ENCODE assay signal across 21 cellular contexts in genomic region chr6:39152247-39152646, GRCh38. TPM values are rescaled to one million over a fixed set of nuclear protein-coding genes. Genes with fewer than 3 reads are reported as not detected.
DNase-seq lines count a peak whose midpoint lies in the region; ATAC-seq, FAIRE-seq and TF ChIP-seq lines count a peak whose summit lies in the region.
"Had no signal": no experiment of that assay in that cellular context is flagged by ENCODE, and none has a peak within 500 bp of the region (broad histone marks: within the 10 kb centered on the region; RNA-seq: fewer than 3 reads in every experiment).

No MANE protein-coding gene starts in this region.

- H2AFZ ChIP-seq in Loucy (ENCODE audit: low read length) (no peak overlapping the region), GM12878 (ENCODE audit: control insufficient read depth, low read depth, low read length) (no peak overlapping the region)

- no peak for FAIRE-seq in GM12878 (lab: Jason Lieb, UNC)
- FAIRE-seq: A204.1, GM12892, HTR-8/SVneo had no signal

- no peak for TF ChIP-seq EP300 in GM12878 (IDR thresholded peaks at IDR 0.05; ENCODE audit: borderline replicate concordance in 1 of 2, control insufficient read depth in 1 of 2, low read depth in 2 of 2, low read length in 2 of 2)

- no peak overlapping the region for H3K4me3 Mint-ChIP-seq in activated CD4-positive, alpha-beta T cell treated with anti-CD3 and anti-CD28 coated beads for 36 hours

- peaks cover 12% of the 10 kb centered on the region for H3K27me3 Mint-ChIP-seq in activated CD4-positive, alpha-beta T cell treated with anti-CD3 and anti-CD28 coated beads for 36 hours

- H3K4me2 ChIP-seq in Loucy (ENCODE audit: low read depth, low read length, poor library complexity, severe bottlenecking) = peak overlapping the region; percentile 29
- H3K4me2 ChIP-seq in GM12878 (ENCODE audit: control insufficient read depth, insufficient read depth) = no peak overlapping the region

- SMC1A ChIA-PET in GM12878 (lab: Charles Lee; ENCODE audit: uncharacterized antibody, unreplicated experiment) = interaction anchor here (0.9 to 1.2 kb wide), 6 partner anchors 14 to 154 kb away, joined by 3 to 5 read pairs (median 3); no protein-coding TSS in a partner anchor

- BruUV-seq in GM12878 (replicated peaks; lab: Mats Ljungman, UMichigan) = no TSS peak

- no peaks in the 10 kb centered on the region for H3K9me3 Mint-ChIP-seq in activated CD4-positive, alpha-beta T cell treated with anti-CD3 and anti-CD28 coated beads for 36 hours (ENCODE audit: low read depth)

- no peak for ATAC-seq in activated CD4-positive, alpha-beta T cell treated with anti-CD3 and anti-CD28 coated beads for 36 hours
- ATAC-seq in GM12878 = no peak
- ATAC-seq in right cardiac atrium = no peak
- ATAC-seq: SK-N-SH treated with all-trans-retinoic acid at 6 μM for 48 hours had no signal

- peaks cover 44% of the 10 kb centered on the region for H3K4me1 Mint-ChIP-seq in activated CD4-positive, alpha-beta T cell treated with anti-CD3 and anti-CD28 coated beads for 36 hours

- CTCF ChIA-PET in activated CD4-positive, alpha-beta T cell treated with anti-CD3 and anti-CD28 coated beads for 36 hours (lab: Charles Lee) = interaction anchor here (0.6 to 2.6 kb wide), 9 partner anchors 13 to 179 kb away, joined by 3 to 11 read pairs (median 5); partner anchors contain the start of gene SAYSD1
- CTCF ChIA-PET in GM12878 (lab: Yijun Ruan, JAX) = interaction anchor here (0.6 to 1.6 kb wide), 4 partner anchors 11 to 201 kb away, joined by 3 to 6 read pairs (median 4); no protein-coding TSS in a partner anchor

- H4K20me1 ChIP-seq in Loucy (ENCODE audit: insufficient read depth, low read length, poor library complexity, severe bottlenecking) = no peaks in the 10 kb centered on the region
- no peaks in the 10 kb centered on the region for H4K20me1 ChIP-seq in GM12878 (ENCODE audit: control insufficient read depth, insufficient read depth)

- H3K27ac ChIP-seq in GM12878 (ENCODE audit: control insufficient read depth, insufficient read depth) = no peak overlapping the region
- no peak overlapping the region for H3K27ac ChIP-seq in right cardiac atrium (ENCODE audit: low read length)
- H3K27ac ChIP-seq: C4-2B, Peyer's patch had no signal

- H3K4me1 ChIP-seq in Loucy (ENCODE audit: insufficient read depth, low read length, poor library complexity, severe bottlenecking) (peaks cover 40% of the 10 kb centered on the region), GM12878 (ENCODE audit: control insufficient read depth, insufficient read depth, low read length) (no peaks in the 10 kb centered on the region), right cardiac atrium (ENCODE audit: control insufficient read depth, insufficient read depth, low read length) (no peaks in the 10 kb centered on the region)
- H3K4me1 ChIP-seq: Peyer's patch had no signal

- peak overlapping the region; percentile 44 for H3K27ac Mint-ChIP-seq in activated CD4-positive, alpha-beta T cell treated with anti-CD3 and anti-CD28 coated beads for 36 hours

- H3K36me3 ChIP-seq in Loucy (ENCODE audit: insufficient read depth, low read length) (no peaks in the 10 kb centered on the region), GM12878 (ENCODE audit: control insufficient read depth in 2 of 2, insufficient read depth in 2 of 2, low read length in 1 of 2) (no peaks in the 10 kb centered on the region)
- H3K36me3 ChIP-seq: Peyer's patch had no signal

- TF ChIP-seq POLR2A in GM12878 (IDR thresholded peaks at IDR 0.05; ENCODE audit: low read depth, low read length) = no peak

- H3F3A ChIP-seq in Loucy (ENCODE audit: low read depth) = peaks cover 8% of the 10 kb centered on the region; the same call in 1 of the 2 replicates

- DNase-seq in activated CD4-positive, alpha-beta T cell treated with anti-CD3 and anti-CD28 coated beads for 36 hours = no peak
- DNase-seq in activated CD4-positive, alpha-beta T cell treated with anti-CD3 and anti-CD28 coated beads for 48 hours = no peak
- DNase-seq in NOMO-1 (lab: John Stamatoyannopoulos, UW; ENCODE audit: unreplicated experiment in 2 of 2) = peak; percentile 39 to 53
- no peak for DNase-seq in GM12878 (ENCODE audit: low read depth, low spot score)
- no peak for DNase-seq in right cardiac atrium
- no peak for DNase-seq in T1000 (lab: John Stamatoyannopoulos, UW)
- DNase-seq in islet precursor cell = no peak
- DNase-seq: DMS79; GOT3; NCI-H187 treated with DMSO at 0.1 percent for 48 hours; NCI-H2171 treated with DMSO at 0.1 percent for 48 hours; NCI-H510A treated with DMSO at 0.1 percent for 48 hours; NK-92 treated with Interleukin-12 subunit alpha and Interleukin-12 subunit beta, amount 100 ng/mL, for 24 hours; Peyer's patch; Right ventricle myocardium superior had no signal

- H3K4me3 ChIP-seq in Loucy (ENCODE audit: low read length, poor library complexity, severe bottlenecking) (no peak overlapping the region), GM12878 (no peak overlapping the region), right cardiac atrium (ENCODE audit: low read length) (no peak overlapping the region)
- H3K4me3 ChIP-seq: Peyer's patch had no signal

- WGBS in GM12878 (ENCODE audit: insufficient coverage, insufficient replicate concordance, low lambda C conversion rate, missing lambda C conversion rate) = 4% methylated on average over 5 of the region's 5 CpGs
- 49% methylated on average over 5 of the region's 5 CpGs for WGBS in right cardiac atrium

- in situ Hi-C loops in GM12878 (cut with MboI) = no loop called here

- intact Hi-C loops in activated CD4-positive, alpha-beta T cell treated with anti-CD3 and anti-CD28 coated beads for 36 hours (cut with DNase I, micrococcal nuclease) = loop anchor here in 1 of 2 experiments (5.0 kb wide), 1 partner anchor 120 kb away; no protein-coding TSS in a partner anchor
- intact Hi-C loops in GM12878 (cut with micrococcal nuclease; ENCODE audit: unreplicated experiment) = loop anchor here (10.0 kb wide), 1 partner anchor 157 kb away; no protein-coding TSS in a partner anchor
- intact Hi-C loops in right cardiac atrium (cut with DNase I) = no loop called here

- no peak overlapping the region for H3K9ac ChIP-seq in Loucy (ENCODE audit: low read depth, low read length, poor library complexity, severe bottlenecking)
- H3K9ac ChIP-seq in GM12878 (ENCODE audit: control insufficient read depth, insufficient read depth, low read length) = no peak overlapping the region

- no peaks in the 10 kb centered on the region for H3K36me3 Mint-ChIP-seq in activated CD4-positive, alpha-beta T cell treated with anti-CD3 and anti-CD28 coated beads for 36 hours (ENCODE audit: low read depth)

- TF ChIP-seq RAD21 in GM12878 (IDR thresholded peaks at IDR 0.05; ENCODE audit: insufficient read depth, low read depth, low read length) = no peak

- H3K27me3 ChIP-seq in Loucy (ENCODE audit: insufficient read depth, low read length, poor library complexity, severe bottlenecking) (no peaks in the 10 kb centered on the region), GM12878 (replicated peaks in 1 of 2; ENCODE audit: control insufficient read depth in 2 of 2, insufficient read depth in 2 of 2, low read length in 1 of 2) (peaks cover 0 to 2% of the 10 kb centered on the region in 2 experiments; a peak in 2 of 4 replicates), right cardiac atrium (ENCODE audit: control insufficient read depth, insufficient read depth) (no peaks in the 10 kb centered on the region)
- H3K27me3 ChIP-seq: Peyer's patch had no signal

- TF ChIP-seq CTCF in Loucy (conservative IDR thresholded peaks at IDR 0.05; ENCODE audit: low read length) (no peak), GM12878 (IDR thresholded peaks at IDR 0.05 in 2 of 3, conservative IDR thresholded peaks at IDR 0.05 in 1 of 3; ENCODE audit: control insufficient read depth in 2 of 3, extremely low read depth in 1 of 3, insufficient read depth in 1 of 3, low read depth in 3 of 3, low read length in 3 of 3) (no peak)

- H3K9me2 ChIP-seq in Loucy (replicated peaks; ENCODE audit: low read depth, low read length) = no peaks in the 10 kb centered on the region

- RAD21 ChIA-PET in GM12878 (lab: Charles Lee; ENCODE audit: unreplicated experiment) = interaction anchor here (1.0 to 1.3 kb wide), 4 partner anchors 14 to 158 kb away, joined by 3 to 6 read pairs (median 4); no protein-coding TSS in a partner anchor

- POLR2A ChIA-PET in activated CD4-positive, alpha-beta T cell treated with anti-CD3 and anti-CD28 coated beads for 36 hours (lab: Charles Lee) = no interaction called here
- POLR2A ChIA-PET in GM12878 (lab: Charles Lee) = no interaction called here

- H3K79me2 ChIP-seq in Loucy (ENCODE audit: insufficient read depth, low read length) = no peaks in the 10 kb centered on the region
- no peaks in the 10 kb centered on the region for H3K79me2 ChIP-seq in GM12878 (ENCODE audit: control insufficient read depth, insufficient read depth, low read length)

- no peaks in the 10 kb centered on the region for H3K9me3 ChIP-seq in Loucy (ENCODE audit: insufficient read depth, low read depth, low read length)
- no peaks in the 10 kb centered on the region for H3K9me3 ChIP-seq in GM12878 (replicated peaks; ENCODE audit: control insufficient read depth, insufficient read depth, low read length)
- H3K9me3 ChIP-seq in right cardiac atrium (ENCODE audit: control insufficient read depth, low read length) = no peaks in the 10 kb centered on the region
- H3K9me3 ChIP-seq: Peyer's patch had no signal

TF ChIP-seq in GM12878, 131 proteins besides CTCF, POLR2A, EP300 and RAD21 (continues in another document):
- TF ChIP-seq SP1 (IDR thresholded peaks at IDR 0.05; ENCODE audit: low read depth, low read length) (no peak), KAT2A (conservative IDR thresholded peaks at IDR 0.05; ENCODE audit: control insufficient read depth, low read depth, low read length) (no peak), LARP7 (IDR thresholded peaks at IDR 0.05) (no peak)

RNA-seq across cellular contexts. Expression of gene SAYSD1, which starts 37.3 kb away (rescaled TPM):
- 10 to 100 TPM; 14.1 to 16.7 TPM for total RNA-seq in activated CD4-positive, alpha-beta T cell treated with anti-CD3 and anti-CD28 coated beads for 36 hours
- 7.0 and 7.2 TPM in 2 replicates for total RNA-seq in GM12878 (2013; cell fraction: nucleolus; rRNA removed)
- total RNA-seq in GM12878 (2014; rRNA removed) = 5.2 and 6.7 TPM in 2 replicates
- 5.5 and 5.6 TPM in 2 replicates for total RNA-seq in GM12878 (2014; rRNA removed; fragmentation: Illumina TruSeq; extraction: Trizol)
- total RNA-seq in GM12878 (2021) = 5.5 and 7.3 TPM in 2 replicates
- 3.0 TPM for polyA plus RNA-seq in GM12878 (2011; ENCODE audit: low read depth)
- 6.6 and 7.0 TPM in 2 replicates for polyA plus RNA-seq in GM12878 (2011; rRNA removed)
- 4.0 and 4.3 TPM in 2 replicates for polyA plus RNA-seq in GM12878 (2011; cell fraction: cytosol; rRNA removed)
- 2.6 and 3.6 TPM in 2 replicates for polyA plus RNA-seq in GM12878 (2011; cell fraction: nucleus; rRNA removed)
- polyA plus RNA-seq in GM12878 (2012) = 3.1 and 4.0 TPM in 2 replicates
- polyA plus RNA-seq in GM12878 (2014; fragmentation: Illumina TruSeq; extraction: Trizol) = 5.9 and 6.0 TPM in 2 replicates
- polyA plus RNA-seq in GM12878 (2014; fragmentation: Nextera tagmentation; extraction: Ambion mirVana) = 1 to 10 TPM; 1.5 to 2.2 TPM
- polyA plus RNA-seq in GM12878 (2014; rRNA removed) = 5.1 and 6.5 TPM in 2 replicates
- 1 to 10 TPM; 6.3 to 7.1 TPM for polyA plus RNA-seq in GM12878 (2016; fragmentation: Nextera tagmentation; extraction: Ambion mirVana)
- polyA minus RNA-seq in GM12878 (2011; rRNA and poly(A)+ RNA removed) = 3.3 and 3.8 TPM in 2 replicates
- 1.1 and 1.6 TPM in 2 replicates for polyA minus RNA-seq in GM12878 (2011; cell fraction: cytosol; rRNA and poly(A)+ RNA removed)
- 2.7 and 4.7 TPM in 2 replicates for polyA minus RNA-seq in GM12878 (2011; cell fraction: nucleus; rRNA and poly(A)+ RNA removed)
- total RNA-seq in right cardiac atrium = 10 to 100 TPM in 2 of 4 donors, 1 to 10 TPM in 2; 8.3 to 11.7 (median 9.9) TPM
- 12.6 TPM for polyA plus RNA-seq in right cardiac atrium

Comparison
In these comparisons a context has a peak if more than half of its experiments do, and no peak if none do; other contexts are left out.
1. DNase-seq: peak in NOMO-1 (2 of 2); none in activated CD4-positive, alpha-beta T cell treated with anti-CD3 and anti-CD28 coated beads for 36 hours (single experiment), activated CD4-positive, alpha-beta T cell treated with anti-CD3 and anti-CD28 coated beads for 48 hours (single experiment), GM12878 (single experiment), right cardiac atrium (0 of 3), T1000 (single experiment) and islet precursor cell (single experiment).